ENCODE assay signal across 11 cellular contexts in genomic region chr5:159510282-159510681, GRCh38.
DNase-seq lines count a peak whose midpoint lies in the region; ATAC-seq and TF ChIP-seq lines count a peak whose summit lies in the region.
"Had no signal": no experiment of that assay in that cellular context is flagged by ENCODE, and none has a peak within 500 bp of the region (broad histone marks: within the 10 kb centered on the region; RNA-seq: fewer than 3 reads in every experiment).

No MANE protein-coding gene starts in this region.

- H3K27ac ChIP-seq in H9 (ENCODE audit: insufficient read length, low read depth, low read length) (no peak overlapping the region), body of pancreas (no peak overlapping the region), iPS DF 6.9 (ENCODE audit: low read length) (no peak overlapping the region)
- no peak overlapping the region for H3K27ac ChIP-seq in CD4-positive, alpha-beta T cell (ENCODE audit: low read depth, low read length)

- TF ChIP-seq CTCF in H9 (conservative IDR thresholded peaks at IDR 0.05) (peak; percentile 36; the same call in 2 of the 3 replicates), body of pancreas (IDR thresholded peaks at IDR 0.05) (no peak)
- no peak for TF ChIP-seq CTCF in CD4-positive, alpha-beta T cell (IDR thresholded peaks at IDR 0.05)

- WGBS in H9 (ENCODE audit: extremely low coverage, insufficient read length, low lambda C conversion rate): no CpG with 5 or more reads among the region's 3 CpGs
- 36 to 69% methylated on average over 3 of the region's 3 CpGs for WGBS in body of pancreas, 2 donors
- WGBS in iPS DF 6.9 (ENCODE audit: insufficient coverage, insufficient read length): no CpG with 5 or more reads among the region's 3 CpGs

- no peaks in the 10 kb centered on the region for H4K20me1 ChIP-seq in H9 (ENCODE audit: control insufficient read depth, insufficient read depth, insufficient read length)

- H2BK12ac ChIP-seq in H9 (ENCODE audit: insufficient read length, low read depth, low read length): no peak overlapping the region

- no peak overlapping the region for H3K23ac ChIP-seq in H9 (ENCODE audit: insufficient read length, low read depth, low read length)

- H3K4me1 ChIP-seq in H9 (ENCODE audit: insufficient read depth, low read length): no peaks in the 10 kb centered on the region
- H3K4me1 ChIP-seq in body of pancreas: no peaks in the 10 kb centered on the region
- no peaks in the 10 kb centered on the region for H3K4me1 ChIP-seq in iPS DF 6.9 (ENCODE audit: control insufficient read depth, insufficient read depth, low read length)

- no peaks in the 10 kb centered on the region for H3K79me2 ChIP-seq in H9 (ENCODE audit: insufficient read depth, low read length)

- no peak overlapping the region for H2BK120ac ChIP-seq in H9 (ENCODE audit: low read depth, low read length, poor library complexity, severe bottlenecking)

- peak overlapping the region in 1 of 2 experiments; percentile 33; a peak in 2 of 5 replicates for H3K4me3 Mint-ChIP-seq in H9
- H3K4me3 Mint-ChIP-seq in CD4-positive, alpha-beta T cell: no peak overlapping the region
- H3K4me3 Mint-ChIP-seq: activated CD8-positive, alpha-beta T cell treated with anti-CD3 and anti-CD28 coated beads, Interleukin-2, amount 10 ng/mL, durations not matched to agents 7 days and 5 days had no signal

- H3K4ac ChIP-seq in H9 (ENCODE audit: low read depth, low read length): no peak overlapping the region

- CTCF ChIA-PET in CD4-positive, alpha-beta T cell (lab: Charles Lee): no interaction called here

- H3K36me3 ChIP-seq in body of pancreas (replicated peaks in 1 of 2; ENCODE audit: insufficient read depth in 1 of 2, low read depth in 2 of 2) (no peaks in the 10 kb centered on the region), iPS DF 6.9 (ENCODE audit: control insufficient read depth, insufficient read depth, low read length) (no peaks in the 10 kb centered on the region)

- no peak overlapping the region for H3K14ac ChIP-seq in H9 (ENCODE audit: insufficient read depth, low read length)

- no peak overlapping the region for H2BK20ac ChIP-seq in H9 (ENCODE audit: low read depth, low read length, poor library complexity, severe bottlenecking)

- no peak overlapping the region for H2AFZ ChIP-seq in H9 (ENCODE audit: low read length)

- H3K27me3 Mint-ChIP-seq in H9 (ENCODE audit: low read depth): no peaks in the 10 kb centered on the region; the same call in 1 of the 2 replicates
- no peaks in the 10 kb centered on the region for H3K27me3 Mint-ChIP-seq in CD4-positive, alpha-beta T cell

- no peak overlapping the region for H3K9ac ChIP-seq in H9 (ENCODE audit: extremely low read depth, insufficient read length, low read length)

- ATAC-seq in body of pancreas (peak; percentile 47), HG02852 (IDR thresholded peaks at IDR 0.05; ENCODE audit: unreplicated experiment) (no peak)
- no peak for ATAC-seq in CD4-positive, alpha-beta T cell (ENCODE audit: poor library complexity)
- ATAC-seq: activated CD8-positive, alpha-beta T cell treated with anti-CD3 and anti-CD28 coated beads, Interleukin-2, amount 10 ng/mL, durations not matched to agents 7 days and 5 days had no signal

- peaks cover 8 to 12% of the 10 kb centered on the region in 2 experiments for H3K4me1 Mint-ChIP-seq in H9
- no peaks in the 10 kb centered on the region for H3K4me1 Mint-ChIP-seq in CD4-positive, alpha-beta T cell (ENCODE audit: low read depth)

- H3K9me3 ChIP-seq in H9 (ENCODE audit: control insufficient read depth, low read depth, low read length) (no peaks in the 10 kb centered on the region), body of pancreas (no peaks in the 10 kb centered on the region), iPS DF 6.9 (ENCODE audit: control insufficient read depth, insufficient read depth, low read length) (no peaks in the 10 kb centered on the region)
- no peaks in the 10 kb centered on the region for H3K9me3 ChIP-seq in CD4-positive, alpha-beta T cell (ENCODE audit: control insufficient read depth, low read length)

- H4K8ac ChIP-seq in H9 (replicated peaks; ENCODE audit: insufficient read length, low read depth, low read length): no peak overlapping the region

- H3K27me3 ChIP-seq in H9 (ENCODE audit: insufficient read depth, low read length) (no peaks in the 10 kb centered on the region), body of pancreas (no peaks in the 10 kb centered on the region), iPS DF 6.9 (ENCODE audit: control insufficient read depth, insufficient read depth, low read length) (no peaks in the 10 kb centered on the region)
- no peaks in the 10 kb centered on the region for H3K27me3 ChIP-seq in CD4-positive, alpha-beta T cell (ENCODE audit: control insufficient read depth, insufficient read depth, low read length)

- H2BK15ac ChIP-seq in H9 (ENCODE audit: low read depth, low read length): no peak overlapping the region

- intact Hi-C loops in body of pancreas (cut with DNase I): loop anchor here (10.0 kb wide), 1 partner anchor 485 kb away; no protein-coding TSS in a partner anchor
- intact Hi-C loops in CD4-positive, alpha-beta T cell (cut with DNase I, micrococcal nuclease): no loop called here

- TF ChIP-seq POLR2A in body of pancreas (IDR thresholded peaks at IDR 0.05): no peak

- no peak overlapping the region for H2AK5ac ChIP-seq in H9 (ENCODE audit: insufficient read length, low read length)

- no peak overlapping the region for H3K18ac ChIP-seq in H9 (ENCODE audit: insufficient read length, low read depth, low read length)

- H3K79me1 ChIP-seq in H9 (ENCODE audit: insufficient read depth, low read depth, low read length, poor library complexity, severe bottlenecking): no peaks in the 10 kb centered on the region

- no peak overlapping the region for H3K56ac ChIP-seq in H9 (ENCODE audit: insufficient read length, low read depth, low read length)

- H3T11ph ChIP-seq in H9 (ENCODE audit: low read length): no peak overlapping the region

- no peaks in the 10 kb centered on the region; a peak in 1 of 7 replicates for H3K36me3 Mint-ChIP-seq in H9 (ENCODE audit: insufficient read depth in 1 of 3, low read depth in 3 of 3)
- H3K36me3 Mint-ChIP-seq in CD4-positive, alpha-beta T cell (ENCODE audit: low read depth): no peaks in the 10 kb centered on the region

- DNase-seq in H9 (peak; percentile 93), body of pancreas (peak in 3 of 4 donors; percentile 13 to 38 (median 20)), iPS DF 6.9 (ENCODE audit: low read depth, low spot score) (peak; percentile 39), smooth muscle cell of the brain vasculature (ENCODE audit: low read depth, low spot score) (peak; percentile 93), NCI-H2227 (lab: John Stamatoyannopoulos, UW; ENCODE audit: unreplicated experiment) (no peak)
- DNase-seq in CD4-positive, alpha-beta T cell: no peak
- no peak for DNase-seq in activated naive CD4-positive, alpha-beta T cell treated with anti-CD3 and anti-CD28 coated beads, Interleukin-2, amount 50 U/mL, for 16 hours
- DNase-seq: activated CD8-positive, alpha-beta T cell treated with anti-CD3 and anti-CD28 coated beads, Interleukin-2, amount 10 ng/mL, durations not matched to agents 7 days and 5 days; effector memory CD4-positive, alpha-beta T cell had no signal

- H3K27ac Mint-ChIP-seq in H9: no peak overlapping the region; a peak in 1 of 7 replicates
- H3K27ac Mint-ChIP-seq in CD4-positive, alpha-beta T cell: no peak overlapping the region
- H3K27ac Mint-ChIP-seq: activated CD8-positive, alpha-beta T cell treated with anti-CD3 and anti-CD28 coated beads, Interleukin-2, amount 10 ng/mL, durations not matched to agents 7 days and 5 days had no signal

- H3K9me3 Mint-ChIP-seq in H9: no peaks in the 10 kb centered on the region
- no peaks in the 10 kb centered on the region for H3K9me3 Mint-ChIP-seq in CD4-positive, alpha-beta T cell

- H3K4me3 ChIP-seq in body of pancreas (no peak overlapping the region), iPS DF 6.9 (ENCODE audit: low read length) (no peak overlapping the region)
- H3K4me3 ChIP-seq: skin epidermis had no signal

- H3K23me2 ChIP-seq in H9 (ENCODE audit: insufficient read length, low read depth, low read length, poor library complexity, severe bottlenecking): no peaks in the 10 kb centered on the region

- H2BK5ac ChIP-seq in H9 (ENCODE audit: insufficient read length, low read length): no peak overlapping the region

- H4K91ac ChIP-seq in H9 (ENCODE audit: insufficient read length, low read depth, low read length): no peak overlapping the region

- POLR2A ChIA-PET in CD4-positive, alpha-beta T cell (lab: Charles Lee): no interaction called here

- no peak overlapping the region for H4K5ac ChIP-seq in H9 (ENCODE audit: insufficient read length, low read depth, low read length)

- H3K4me2 ChIP-seq in H9 (ENCODE audit: insufficient read depth, insufficient read length, low read length): no peak overlapping the region

Comparison
In these comparisons a context has a peak if more than half of its experiments do, and no peak if none do; other contexts are left out.
1. DNase-seq: peak in H9 (single experiment), body of pancreas (3 of 4), iPS DF 6.9 (single experiment) and smooth muscle cell of the brain vasculature (single experiment); none in NCI-H2227 (single experiment), CD4-positive, alpha-beta T cell (0 of 10) and activated naive CD4-positive, alpha-beta T cell treated with anti-CD3 and anti-CD28 coated beads, Interleukin-2, amount 50 U/mL, for 16 hours (single experiment).